ENCODE assay signal across 8 cellular contexts in the genomic region with DNA sequence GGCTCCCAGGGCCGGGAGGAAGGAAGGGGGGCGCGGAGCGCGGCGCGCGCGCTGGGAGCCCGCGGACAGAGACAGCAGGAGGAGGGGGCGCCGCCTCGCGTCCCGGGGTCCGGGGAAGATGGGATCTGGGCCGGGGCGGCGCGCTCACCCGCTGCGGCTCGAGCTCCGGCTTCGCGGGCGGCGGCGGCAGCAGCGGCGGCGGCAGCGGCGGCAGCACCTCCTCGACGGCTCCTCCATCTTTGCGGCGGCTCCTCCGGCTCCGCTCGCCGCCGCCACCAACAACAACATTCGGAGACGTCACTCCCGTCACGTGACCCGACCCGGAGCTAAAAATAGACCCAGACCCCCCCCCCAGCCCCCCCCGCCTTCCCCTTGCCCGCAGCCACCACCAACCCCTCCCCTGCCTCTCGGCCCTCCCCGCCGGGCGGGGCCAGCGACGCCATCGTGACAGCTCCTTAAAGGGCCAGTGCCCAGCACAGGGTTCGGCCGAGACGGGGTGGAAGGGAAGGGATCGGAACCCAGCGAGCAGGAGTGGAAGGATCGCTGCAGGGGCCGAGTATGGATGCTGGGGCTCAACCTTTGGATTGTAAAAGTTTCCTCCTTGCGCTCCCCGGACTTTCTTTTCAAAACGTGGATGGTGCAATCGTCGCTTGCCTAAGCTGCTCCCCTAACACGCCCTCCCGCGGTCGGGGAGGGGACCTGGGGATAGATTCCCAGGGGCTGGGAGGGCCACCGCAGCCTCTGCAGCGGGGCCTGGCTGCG. TPM values are rescaled to one million over a fixed set of nuclear protein-coding genes. Genes with fewer than 3 reads are reported as not detected.
DNase-seq lines count a peak whose midpoint lies in the region; ATAC-seq and TF ChIP-seq lines count a peak whose summit lies in the region.

TSS of gene HDAC5 (minus strand) at position 286 of the 762 bp plus-strand sequence. CDS start 6,126 bp downstream, outside the sequence.

- H3K4me3 ChIP-seq in parathyroid adenoma (ENCODE audit: low read depth, low read length), result peak within 1 kb of the TSS; percentile 97
- peak within 1 kb of the TSS; percentile 99 to 100 for H3K4me3 ChIP-seq in tibial artery

- H3K4me1 ChIP-seq in parathyroid adenoma, result peaks cover 9% of the 10 kb centered on the region
- peaks cover 0 to 50% (median 46%) of the 10 kb centered on the region in 4 donors for H3K4me1 ChIP-seq in tibial artery

- intact Hi-C loops in Right ventricle myocardium superior (cut with DNase I), result loop anchor here (10.0 kb wide), 1 partner anchor 61 kb away; the partner anchor contains the start of gene TMUB2
- intact Hi-C loops in tibial artery (cut with DNase I; ENCODE audit: low total_unique reads), result loop anchor here (5.0 kb wide), 1 partner anchor 51 kb away; the partner anchor contains the start of gene G6PC3

- H3K36me3 ChIP-seq in parathyroid adenoma (ENCODE audit: control insufficient read depth, insufficient read depth, low read length), result no peaks in the 10 kb centered on the region
- H3K36me3 ChIP-seq in tibial artery, result peaks cover 0 to 4% (median 0%) of the 10 kb centered on the region in 3 donors

- peak; percentile 92 for ATAC-seq in HG02763 (IDR thresholded peaks at IDR 0.05; ENCODE audit: unreplicated experiment)
- ATAC-seq in Right ventricle myocardium superior (ENCODE audit: poor library complexity), result peak; percentile 98

- H3K9ac ChIP-seq in parathyroid adenoma, result peak within 1 kb of the TSS; percentile 98

- H3K27me3 ChIP-seq in parathyroid adenoma (ENCODE audit: control insufficient read depth, insufficient read depth, low read length), result no peaks in the 10 kb centered on the region
- no peaks in the 10 kb centered on the region for H3K27me3 ChIP-seq in tibial artery

- peaks cover 25% of the 10 kb centered on the region for H3K79me2 ChIP-seq in parathyroid adenoma

- DNase-seq in NCI-H1417 (lab: John Stamatoyannopoulos, UW), result peak; percentile 93 to 96 (median 94)
- DNase-seq in SW 1271 (lab: John Stamatoyannopoulos, UW), result peak; percentile 70 to 92
- peak; percentile 93 for DNase-seq in activated naive CD8-positive, alpha-beta T cell treated with anti-CD3 and anti-CD28 coated beads, Interleukin-2, amount 50 U/mL, for 16 hours (ENCODE audit: low read depth, low spot score)
- peak; percentile 97 for DNase-seq in Right ventricle myocardium superior
- DNase-seq in tibial artery, result peak; percentile 96 to 97

- H3K27ac ChIP-seq in parathyroid adenoma (peak within 1 kb of the TSS; percentile 83), tibial artery (peak within 1 kb of the TSS; percentile 98 to 99)

- H3K4me2 ChIP-seq in parathyroid adenoma (ENCODE audit: low read length), result peak within 1 kb of the TSS; percentile 99

- H2AFZ ChIP-seq in parathyroid adenoma, result peak within 1 kb of the TSS; percentile 99

- peak; percentile 72 for TF ChIP-seq CTCF in GM12874 (IDR thresholded peaks at IDR 0.05; ENCODE audit: insufficient read depth, low read depth, low read length)
- TF ChIP-seq CTCF in parathyroid adenoma (IDR thresholded peaks at IDR 0.05), result peak; percentile 78
- peak; percentile 58 to 61 for TF ChIP-seq CTCF in tibial artery (IDR thresholded peaks at IDR 0.05)

- H3K9me3 ChIP-seq in parathyroid adenoma (ENCODE audit: control insufficient read depth, low read length), result no peaks in the 10 kb centered on the region
- H3K9me3 ChIP-seq in tibial artery, result no peaks in the 10 kb centered on the region

RNA-seq across cellular contexts. Expression of gene HDAC5, which starts in this region (rescaled TPM):
- total RNA-seq in Right ventricle myocardium superior, result 67.7 TPM

Comparison
In these comparisons a context has a peak if more than half of its experiments do, and no peak if none do; other contexts are left out.
1. Peak in every context shown above with its lines: DNase-seq, ATAC-seq, H3K4me3 ChIP-seq and H3K27ac ChIP-seq.